ENCODE assay signal across 15 cellular contexts in the genomic region with DNA sequence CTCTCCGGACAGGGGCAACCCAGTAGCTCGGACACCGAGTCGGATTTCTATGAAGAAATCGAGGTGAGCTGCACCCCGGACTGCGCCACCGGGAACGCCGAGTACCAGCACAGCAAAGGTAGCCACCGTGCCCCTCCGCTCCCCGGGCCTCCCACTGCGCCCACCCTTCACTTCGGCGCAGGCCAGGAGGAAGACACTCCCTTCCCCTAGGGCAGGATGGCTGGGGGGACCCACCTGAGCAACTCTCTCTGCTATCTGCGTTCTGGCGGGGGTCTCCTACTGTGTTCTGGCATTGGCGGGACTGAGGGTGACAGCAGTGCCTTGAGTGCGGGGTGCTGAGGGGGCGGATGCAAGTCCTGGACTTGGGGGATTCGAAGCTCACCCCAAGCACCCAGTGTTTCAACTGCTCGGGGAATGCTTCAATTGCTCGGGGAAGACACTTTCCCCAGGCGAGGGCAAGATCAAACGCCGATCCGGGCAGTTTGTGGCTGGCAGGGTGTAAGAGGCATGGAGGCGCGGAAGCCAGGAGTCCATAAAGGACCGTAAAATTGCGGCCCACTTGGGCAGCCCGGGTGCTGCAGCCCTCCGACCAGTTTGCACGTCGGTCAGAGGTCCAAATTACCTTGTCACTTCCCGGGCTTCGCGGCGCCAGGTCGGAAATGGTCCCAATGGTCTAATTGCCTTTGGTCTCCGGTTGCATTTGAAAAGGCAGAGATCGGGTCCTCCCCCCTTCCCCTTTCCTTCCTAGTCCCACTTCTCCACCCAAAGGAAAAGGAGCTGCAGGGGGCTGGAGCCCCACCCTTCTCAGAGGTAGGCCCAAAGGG. TPM values are rescaled to one million over a fixed set of nuclear protein-coding genes. Genes with fewer than 3 reads are reported as not detected.
A peak's percentile ranks its signal among the peaks of the same experiment; 100 is the strongest.
DNase-seq lines count a peak whose midpoint lies in the region; ATAC-seq and TF ChIP-seq lines count a peak whose summit lies in the region.
"Had no signal": no experiment of that assay in that cellular context is flagged by ENCODE, and none has a peak within 500 bp of the region (broad histone marks: within the 10 kb centered on the region; RNA-seq: fewer than 3 reads in every experiment).

No MANE protein-coding gene starts in this region.

- in situ Hi-C loops in HAP-1 (cut with MboI; ENCODE audit: low sequenced_read_pairs) = no loop called here

- H3K27me3 ChIP-seq in SK-N-SH (ENCODE audit: insufficient read depth) = peaks cover 100% of the 10 kb centered on the region
- no peaks in the 10 kb centered on the region; the same call in 1 of the 2 replicates for H3K27me3 ChIP-seq in HAP-1 (ENCODE audit: low read depth)
- H3K27me3 ChIP-seq in esophagus muscularis mucosa = peaks cover 10 to 100% (median 97%) of the 10 kb centered on the region in 4 donors
- no peaks in the 10 kb centered on the region for H3K27me3 ChIP-seq in Caco-2 (replicated peaks; ENCODE audit: control insufficient read depth, insufficient read depth, low read length)

- H3K79me2 ChIP-seq in SK-N-SH (ENCODE audit: insufficient read depth) = no peaks in the 10 kb centered on the region

- no peak for ATAC-seq in SK-N-SH treated with all-trans-retinoic acid at 6 μM for 48 hours

- H3F3A ChIP-seq in SK-N-SH (replicated peaks; ENCODE audit: insufficient read depth) = peaks cover 4% of the 10 kb centered on the region

- POLR2A ChIA-PET in SK-N-SH (lab: Yijun Ruan, JAX) (no interaction called here), Caco-2 (lab: Charles Lee) (no interaction called here)

- H3K36me3 ChIP-seq in SK-N-SH (replicated peaks in 1 of 2; ENCODE audit: control insufficient read depth in 1 of 2, insufficient read depth in 2 of 2, low read length in 1 of 2) (no peaks in the 10 kb centered on the region), HAP-1 (replicated peaks) (no peaks in the 10 kb centered on the region), esophagus muscularis mucosa (no peaks in the 10 kb centered on the region), Caco-2 (ENCODE audit: control insufficient read depth, insufficient read depth, low read length) (no peaks in the 10 kb centered on the region)
- H3K36me3 ChIP-seq: tibial artery had no signal

- DNase-seq in SK-N-SH (no peak), HAP-1 (ENCODE audit: low spot score in 2 of 2) (no peak), esophagus muscularis mucosa (ENCODE audit: extremely low spot score) (no peak), retina (peak; percentile 55), Caco-2 (no peak), NCI-H1694 treated with DMSO at 0.1 percent for 48 hours (lab: John Stamatoyannopoulos, UW) (no peak)
- DNase-seq in stimulated activated naive CD4-positive, alpha-beta T cell (lab: John Stamatoyannopoulos, UW) = no peak
- DNase-seq: erythroblast; GF-D8; immature natural killer cell; Kasumi-1; stimulated activated CD4-positive, alpha-beta T cell treated with anti-CD3 and anti-CD28 coated beads, Interleukin-4, amount 100 ng/mL, for 24 hours; tibial artery had no signal

- BruUV-seq in Caco-2 (replicated peaks; lab: Mats Ljungman, UMichigan) = no TSS peak

- H3K4me1 ChIP-seq in SK-N-SH (ENCODE audit: control insufficient read depth in 1 of 2, insufficient read depth in 2 of 2, low read depth in 1 of 2, low read length in 1 of 2) (peaks cover 0 to 3% of the 10 kb centered on the region in 2 experiments; a peak in 1 of 4 replicates), HAP-1 (peaks cover 15% of the 10 kb centered on the region), esophagus muscularis mucosa (peaks cover 42 to 66% (median 56%) of the 10 kb centered on the region in 4 donors), Caco-2 (no peaks in the 10 kb centered on the region)

- H3K36me3 Mint-ChIP-seq in Caco-2 (ENCODE audit: insufficient read depth, unreplicated experiment) = no peaks in the 10 kb centered on the region

- H3K27me3 Mint-ChIP-seq in Caco-2 (ENCODE audit: insufficient read depth, unreplicated experiment) = no peaks in the 10 kb centered on the region

- H3K4me2 ChIP-seq in SK-N-SH = peak overlapping the region; percentile 58; the same call in 1 of the 2 replicates

- CTCF ChIA-PET in SK-N-SH (lab: Yijun Ruan, JAX) (interaction anchor here (2.3 kb wide), 1 partner anchor 33 kb away, joined by 7 read pairs; no protein-coding TSS in a partner anchor), Caco-2 (lab: Charles Lee) (no interaction called here)

- peaks cover 3% of the 10 kb centered on the region; the same call in 1 of the 2 replicates for H4K20me1 ChIP-seq in SK-N-SH (ENCODE audit: insufficient read depth)

- TF ChIP-seq RAD21 in SK-N-SH (IDR thresholded peaks at IDR 0.05; ENCODE audit: low read length) = no peak

- 26% methylated on average over 25 of the region's 43 CpGs for WGBS in SK-N-SH (ENCODE audit: low lambda C conversion rate)
- 8% methylated on average over 27 of the region's 43 CpGs for WGBS in esophagus muscularis mucosa

- no peaks in the 10 kb centered on the region for H3K9me3 ChIP-seq in SK-N-SH
- H3K9me3 ChIP-seq in HAP-1 = no peaks in the 10 kb centered on the region
- H3K9me3 ChIP-seq in esophagus muscularis mucosa = no peaks in the 10 kb centered on the region
- no peaks in the 10 kb centered on the region for H3K9me3 ChIP-seq in Caco-2
- H3K9me3 ChIP-seq: tibial artery had no signal

- no peaks in the 10 kb centered on the region for H3K9me2 ChIP-seq in SK-N-SH

- TF ChIP-seq EP300 in SK-N-SH (IDR thresholded peaks at IDR 0.05; ENCODE audit: borderline replicate concordance in 1 of 2, low read depth in 1 of 2, low read length in 1 of 2) (no peak), esophagus muscularis mucosa (IDR thresholded peaks at IDR 0.05) (no peak)

- no peak overlapping the region for H3K4me3 ChIP-seq in SK-N-SH (ENCODE audit: low read depth in 2 of 2, low read length in 1 of 2)
- peak overlapping the region; percentile 31; the same call in 1 of the 2 replicates for H3K4me3 ChIP-seq in HAP-1
- H3K4me3 ChIP-seq in esophagus muscularis mucosa = peak overlapping the region; percentile 15 to 40 (median 30)
- no peak overlapping the region for H3K4me3 ChIP-seq in Caco-2 (ENCODE audit: low read depth, low read length)

- no peak overlapping the region for H3K27ac ChIP-seq in SK-N-SH (ENCODE audit: low read depth in 2 of 2, low read length in 1 of 2)
- H3K27ac ChIP-seq in esophagus muscularis mucosa (replicated peaks in 1 of 4) = no peak overlapping the region
- H3K27ac ChIP-seq: tibial artery had no signal

- H3K9me3 Mint-ChIP-seq in Caco-2 (ENCODE audit: unreplicated experiment) = no peaks in the 10 kb centered on the region

- no peak overlapping the region for H3K9ac ChIP-seq in SK-N-SH

- no peak overlapping the region for H3K27ac Mint-ChIP-seq in Caco-2 (ENCODE audit: unreplicated experiment)

- TF ChIP-seq POLR2A in esophagus muscularis mucosa (IDR thresholded peaks at IDR 0.05; ENCODE audit: low read depth) = no peak

- H3K4me3 Mint-ChIP-seq in Caco-2 (ENCODE audit: unreplicated experiment) = no peak overlapping the region

- H2AFZ ChIP-seq in SK-N-SH (ENCODE audit: low read depth) = no peak overlapping the region

- H3K4me1 Mint-ChIP-seq in Caco-2 (ENCODE audit: low read depth, unreplicated experiment) = no peaks in the 10 kb centered on the region

- TF ChIP-seq CTCF in SK-N-SH (IDR thresholded peaks at IDR 0.05) (no peak), esophagus muscularis mucosa (IDR thresholded peaks at IDR 0.05) (no peak), Caco-2 (IDR thresholded peaks at IDR 0.05; ENCODE audit: insufficient read depth in 1 of 2, low read depth in 1 of 2, low read length in 1 of 2, severe bottlenecking in 1 of 2, unreplicated experiment in 1 of 2) (no peak)

- intact Hi-C loops in esophagus muscularis mucosa (cut with DNase I) = no loop called here
- intact Hi-C loops in Caco-2 (cut with micrococcal nuclease; ENCODE audit: unreplicated experiment) = no loop called here

TF ChIP-seq in SK-N-SH, 30 proteins besides CTCF, POLR2A, EP300 and RAD21:
- TF ChIP-seq TEAD4 (IDR thresholded peaks at IDR 0.05; ENCODE audit: borderline replicate concordance, insufficient read depth) (no peak), POLR2AphosphoS5 (IDR thresholded peaks at IDR 0.05; ENCODE audit: low read depth, low read length) (no peak), SIN3A (IDR thresholded peaks at IDR 0.05; ENCODE audit: borderline replicate concordance, low read depth, low read length) (no peak), FOXM1 (IDR thresholded peaks at IDR 0.05; ENCODE audit: low read depth) (no peak), RCOR1 (IDR thresholded peaks at IDR 0.05; ENCODE audit: low read length) (no peak), EZH2phosphoT487 (IDR thresholded peaks at IDR 0.05; ENCODE audit: borderline replicate concordance, low read depth) (no peak), MEF2A (IDR thresholded peaks at IDR 0.05; ENCODE audit: borderline replicate concordance, low read depth) (no peak), FOXJ3 (CRISPR knock-in tag; IDR thresholded peaks at IDR 0.05) (no peak)

TF ChIP-seq in SK-N-SH treated with all-trans-retinoic acid at 6 μM for 48 hours, 23 proteins besides CTCF, POLR2A, EP300 and RAD21 (continues in another document):
- TF ChIP-seq TCF4 (CRISPR knock-in tag; IDR thresholded peaks at IDR 0.05; ENCODE audit: borderline replicate concordance) (no peak), ZNF8 (CRISPR knock-in tag; IDR thresholded peaks at IDR 0.05) (no peak)
- TF ChIP-seq, protein P1, sequence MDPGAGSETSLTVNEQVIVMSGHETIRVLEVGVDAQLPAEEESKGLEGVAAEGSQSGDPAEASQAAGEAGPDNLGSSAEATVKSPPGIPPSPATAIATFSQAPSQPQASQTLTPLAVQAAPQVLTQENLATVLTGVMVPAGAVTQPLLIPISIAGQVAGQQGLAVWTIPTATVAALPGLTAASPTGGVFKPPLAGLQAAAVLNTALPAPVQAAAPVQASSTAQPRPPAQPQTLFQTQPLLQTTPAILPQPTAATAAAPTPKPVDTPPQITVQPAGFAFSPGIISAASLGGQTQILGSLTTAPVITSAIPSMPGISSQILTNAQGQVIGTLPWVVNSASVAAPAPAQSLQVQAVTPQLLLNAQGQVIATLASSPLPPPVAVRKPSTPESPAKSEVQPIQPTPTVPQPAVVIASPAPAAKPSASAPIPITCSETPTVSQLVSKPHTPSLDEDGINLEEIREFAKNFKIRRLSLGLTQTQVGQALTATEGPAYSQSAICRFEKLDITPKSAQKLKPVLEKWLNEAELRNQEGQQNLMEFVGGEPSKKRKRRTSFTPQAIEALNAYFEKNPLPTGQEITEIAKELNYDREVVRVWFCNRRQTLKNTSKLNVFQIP (CRISPR knock-in tag; IDR thresholded peaks at IDR 0.05; ENCODE audit: borderline replicate concordance, low read depth) = no peak

RNA-seq across cellular contexts. Expression of a gene that starts 0.9 kb away (rescaled TPM):
- not detected in 2 replicates for polyA plus RNA-seq in SK-N-SH (2012; rRNA removed)
- not detected in 2 replicates for polyA plus RNA-seq in SK-N-SH (2012; cell fraction: cytosol; rRNA removed)
- polyA plus RNA-seq in SK-N-SH (2012; cell fraction: nucleus; rRNA removed) = 0.01 TPM in 1 of 2 replicates, not detected in the other
- not detected for total RNA-seq in esophagus muscularis mucosa
- not detected in 2 replicates for total RNA-seq in Caco-2 (2022)
- total RNA-seq: omental fat pad had no signal
- polyA plus RNA-seq: immature natural killer cell had no signal

RNA-seq across cellular contexts. Expression of a gene that starts 43.7 kb away (rescaled TPM):
- not detected in 2 replicates for polyA plus RNA-seq in SK-N-SH (2012; rRNA removed)
- polyA plus RNA-seq in SK-N-SH (2012; cell fraction: cytosol; rRNA removed) = not detected in 2 replicates
- not detected in 2 replicates for polyA plus RNA-seq in SK-N-SH (2012; cell fraction: nucleus; rRNA removed)
- total RNA-seq in esophagus muscularis mucosa (not detected), Caco-2 (2022) (0.68 and 1.3 TPM in 2 replicates)
- total RNA-seq: omental fat pad had no signal
- polyA plus RNA-seq: immature natural killer cell had no signal

RNA-seq across cellular contexts. Expression of a gene that starts 58.5 kb away (rescaled TPM):
- polyA plus RNA-seq in SK-N-SH (2012; rRNA removed) = not detected in 2 replicates
- not detected in 2 replicates for polyA plus RNA-seq in SK-N-SH (2012; cell fraction: cytosol; rRNA removed)
- polyA plus RNA-seq in SK-N-SH (2012; cell fraction: nucleus; rRNA removed) = not detected in 2 replicates
- total RNA-seq in esophagus muscularis mucosa (not detected), Caco-2 (2022) (0.53 and 0.73 TPM in 2 replicates)
- total RNA-seq: omental fat pad had no signal
- polyA plus RNA-seq: immature natural killer cell had no signal

Comparison
In these comparisons a context has a peak if more than half of its experiments do, and no peak if none do; other contexts are left out.
1. H3K4me3 ChIP-seq: peak in HAP-1 (single experiment) and esophagus muscularis mucosa (4 of 4); none in SK-N-SH (0 of 2) and Caco-2 (single experiment).